8 cellular contexts compared by ENCODE assay signal in the genomic region with DNA sequence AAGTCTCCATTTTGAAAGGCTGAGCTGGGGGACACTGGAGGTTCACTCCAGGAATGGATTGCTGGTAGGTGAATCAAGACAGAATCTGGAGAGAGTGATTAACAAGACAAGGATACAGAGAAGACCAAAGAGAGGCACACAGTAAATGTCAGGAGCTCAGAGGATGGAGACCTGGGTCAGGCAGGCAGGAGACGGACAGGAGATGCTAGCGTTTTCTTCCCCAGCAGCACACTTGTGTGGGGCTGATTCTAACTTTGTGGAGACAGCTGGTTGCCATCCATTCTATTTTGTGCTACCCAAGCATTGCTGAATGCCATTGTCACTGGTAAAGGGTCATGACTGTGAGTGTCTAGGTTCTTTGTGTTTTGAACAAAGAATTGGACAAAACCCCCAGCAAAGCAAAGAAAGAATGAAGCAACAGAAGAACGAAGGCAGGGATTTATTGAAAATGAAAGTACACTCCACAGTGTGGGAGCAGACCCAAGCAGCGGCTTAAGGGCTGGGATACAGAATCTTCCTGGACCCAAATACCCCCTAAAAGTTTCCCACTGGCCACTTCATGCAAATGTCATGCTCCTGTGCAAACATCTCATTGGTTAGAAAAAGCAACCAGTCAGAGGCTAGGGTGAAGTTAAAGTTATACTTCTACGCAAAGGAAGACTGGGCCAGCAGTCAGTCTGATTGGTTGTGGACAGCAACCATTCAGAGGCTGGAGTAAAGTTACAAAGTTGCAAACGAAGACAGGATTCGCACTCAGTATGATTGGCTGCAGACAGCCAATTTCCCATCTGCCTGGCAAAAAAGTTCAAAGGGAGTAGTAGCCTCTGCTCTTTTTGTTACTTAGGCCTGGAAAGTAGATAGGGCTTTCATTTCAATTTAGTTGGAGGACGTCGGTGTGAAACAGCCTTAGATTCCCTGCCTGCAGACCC. TPM values are rescaled to one million over a fixed set of nuclear protein-coding genes. Genes with fewer than 3 reads are reported as not detected.
DNase-seq lines count a peak whose midpoint lies in the region; ATAC-seq and TF ChIP-seq lines count a peak whose summit lies in the region.

No MANE protein-coding gene starts in this region.

- no peak overlapping the region for H2AK5ac ChIP-seq in H9 (ENCODE audit: insufficient read length, low read length)

- H3K9ac ChIP-seq in H9 (ENCODE audit: extremely low read depth, insufficient read length, low read length) (no peak overlapping the region), iPS-20b (ENCODE audit: low read depth, low read length) (no peak overlapping the region)

- H3K9me3 ChIP-seq in H9 (ENCODE audit: control insufficient read depth, low read depth, low read length) (no peaks in the 10 kb centered on the region), iPS-20b (ENCODE audit: insufficient read depth, low read depth, low read length) (no peaks in the 10 kb centered on the region), spleen (no peaks in the 10 kb centered on the region)

- H3K4me1 Mint-ChIP-seq in H9: peaks cover 75 to 77% of the 10 kb centered on the region in 2 experiments

- no peaks in the 10 kb centered on the region for H4K20me1 ChIP-seq in H9 (ENCODE audit: control insufficient read depth, insufficient read depth, insufficient read length)

- DNase-seq in H9 (peak; percentile 56), amniotic epithelial cell (ENCODE audit: low read depth) (peak; percentile 85), spleen (peak; percentile 19), SW480 (ENCODE audit: low spot score) (no peak)

- no peak overlapping the region for H3T11ph ChIP-seq in H9 (ENCODE audit: low read length)

- H3K79me1 ChIP-seq in H9 (ENCODE audit: insufficient read depth, low read depth, low read length, poor library complexity, severe bottlenecking): no peaks in the 10 kb centered on the region

- H3K18ac ChIP-seq in H9 (ENCODE audit: insufficient read length, low read depth, low read length): peak overlapping the region; percentile 34

- no peak overlapping the region for H3K23ac ChIP-seq in H9 (ENCODE audit: insufficient read length, low read depth, low read length)

- H3K23me2 ChIP-seq in H9 (ENCODE audit: insufficient read length, low read depth, low read length, poor library complexity, severe bottlenecking): peaks cover 3% of the 10 kb centered on the region

- intact Hi-C loops in spleen (cut with DNase I; ENCODE audit: low total_unique reads): no loop called here

- ATAC-seq in HG03159 (IDR thresholded peaks at IDR 0.05; ENCODE audit: unreplicated experiment): no peak
- ATAC-seq in HG03135 (IDR thresholded peaks at IDR 0.05; ENCODE audit: unreplicated experiment): no peak
- ATAC-seq in GM19035 (IDR thresholded peaks at IDR 0.05; ENCODE audit: unreplicated experiment): no peak

- H3K4me3 Mint-ChIP-seq in H9: peak overlapping the region in 1 of 2 experiments; percentile 51; a peak in 2 of 5 replicates

- H3K27ac Mint-ChIP-seq in H9: peak overlapping the region; percentile 40 to 91 (median 63)

- no peak overlapping the region for H2BK12ac ChIP-seq in H9 (ENCODE audit: insufficient read length, low read depth, low read length)

- no peak for TF ChIP-seq CTCF in H9 (conservative IDR thresholded peaks at IDR 0.05)
- TF ChIP-seq CTCF in spleen (IDR thresholded peaks at IDR 0.05 in 8 of 11, conservative IDR thresholded peaks at IDR 0.05 in 3 of 11): no peak

- peaks cover 11% of the 10 kb centered on the region; the same call in 1 of the 2 replicates for H3K79me2 ChIP-seq in H9 (ENCODE audit: insufficient read depth, low read length)

- no peak overlapping the region for H3K4ac ChIP-seq in H9 (ENCODE audit: low read depth, low read length)

- no peak overlapping the region for H2AFZ ChIP-seq in H9 (ENCODE audit: low read length)

- H3K36me3 ChIP-seq in iPS-20b (ENCODE audit: insufficient read depth, low read depth, low read length): no peaks in the 10 kb centered on the region
- no peaks in the 10 kb centered on the region for H3K36me3 ChIP-seq in spleen

- no peak overlapping the region for H4K8ac ChIP-seq in H9 (replicated peaks; ENCODE audit: insufficient read length, low read depth, low read length)

- H3K27me3 ChIP-seq in H9 (ENCODE audit: insufficient read depth, low read length) (no peaks in the 10 kb centered on the region), iPS-20b (ENCODE audit: insufficient read depth, low read length) (no peaks in the 10 kb centered on the region), spleen (replicated peaks in 1 of 7) (no peaks in the 10 kb centered on the region)

- no peak overlapping the region for H2BK15ac ChIP-seq in H9 (ENCODE audit: low read depth, low read length)

- no CpG with 5 or more reads among the region's 9 CpGs for WGBS in H9 (ENCODE audit: extremely low coverage, insufficient read length, low lambda C conversion rate)
- 61 to 79% (median 67%) methylated on average over 9 of the region's 9 CpGs for WGBS in spleen, 5 donors

- H4K91ac ChIP-seq in H9 (ENCODE audit: insufficient read length, low read depth, low read length): no peak overlapping the region

- H2BK5ac ChIP-seq in H9 (ENCODE audit: insufficient read length, low read length): no peak overlapping the region

- H3K14ac ChIP-seq in H9 (ENCODE audit: insufficient read depth, low read length): no peak overlapping the region

- H2BK120ac ChIP-seq in H9 (ENCODE audit: low read depth, low read length, poor library complexity, severe bottlenecking): no peak overlapping the region

- H2BK20ac ChIP-seq in H9 (ENCODE audit: low read depth, low read length, poor library complexity, severe bottlenecking): no peak overlapping the region

- no peak overlapping the region for H4K5ac ChIP-seq in H9 (ENCODE audit: insufficient read length, low read depth, low read length)

- H3K4me3 ChIP-seq in iPS-20b (ENCODE audit: low read length) (no peak overlapping the region), spleen (peak overlapping the region in 5 of 8 donors; percentile 4 to 49 (median 8))

- H3K27ac ChIP-seq in H9 (ENCODE audit: insufficient read length, low read depth, low read length) (peak overlapping the region; percentile 36), iPS-20b (ENCODE audit: low read length) (peak overlapping the region; percentile 4), spleen (peak overlapping the region in 7 of 8 donors; percentile 8 to 51 (median 27))

- peak overlapping the region; percentile 12 for H3K4me2 ChIP-seq in H9 (ENCODE audit: insufficient read depth, insufficient read length, low read length)

- H3K56ac ChIP-seq in H9 (ENCODE audit: insufficient read length, low read depth, low read length): no peak overlapping the region

- no peak for TF ChIP-seq POLR2A in spleen (IDR thresholded peaks at IDR 0.05)

- H3K4me1 ChIP-seq in H9 (ENCODE audit: insufficient read depth, low read length) (peaks cover 29% of the 10 kb centered on the region), iPS-20b (ENCODE audit: insufficient read depth, low read length) (peaks cover 59% of the 10 kb centered on the region), spleen (peaks cover 0 to 50% (median 13%) of the 10 kb centered on the region in 6 donors)

- H3K27me3 Mint-ChIP-seq in H9 (ENCODE audit: low read depth): no peaks in the 10 kb centered on the region

- no peaks in the 10 kb centered on the region for H3K36me3 Mint-ChIP-seq in H9 (ENCODE audit: insufficient read depth in 1 of 3, low read depth in 3 of 3)

- H3K9me3 Mint-ChIP-seq in H9: no peaks in the 10 kb centered on the region

RNA-seq across cellular contexts. Expression of gene PTK7, which starts 17.5 kb away (rescaled TPM):
- total RNA-seq in H9 (2021) (126 and 128 TPM in 2 replicates), spleen (10 to 100 TPM; 20.4 to 66.4 (median 35.1) TPM)
- 10 to 100 TPM in 1 of 3 donors, 1 to 10 TPM in 2; 6.0 to 13.0 (median 8.7) TPM for polyA plus RNA-seq in spleen

RNA-seq across cellular contexts. Expression of gene KLC4, which starts 34.2 kb away (rescaled TPM):
- total RNA-seq in H9 (2021) (29.7 TPM in 2 replicates), spleen (10 to 100 TPM; 19.6 to 27.0 (median 21.5) TPM)
- 10 to 100 TPM; 13.2 to 20.0 (median 19.2) TPM for polyA plus RNA-seq in spleen

RNA-seq across cellular contexts. Expression of gene MRPL2, which starts 34.4 kb away (rescaled TPM):
- total RNA-seq in H9 (2021): 71.9 and 74.4 TPM in 2 replicates
- total RNA-seq in spleen: 10 to 100 TPM; 11.0 to 43.4 (median 31.0) TPM
- 10 to 100 TPM; 47.9 to 53.9 (median 52.7) TPM for polyA plus RNA-seq in spleen

RNA-seq across cellular contexts. Expression of gene CUL7, which starts 40.0 kb away (rescaled TPM):
- 23.5 and 24.5 TPM in 2 replicates for total RNA-seq in H9 (2021)
- total RNA-seq in spleen: 10 to 100 TPM; 11.8 to 23.1 (median 13.7) TPM
- polyA plus RNA-seq in spleen: 1 to 10 TPM; 3.6 to 7.7 (median 4.9) TPM
